1 cellular context compared by ENCODE assay signal in the genomic region with DNA sequence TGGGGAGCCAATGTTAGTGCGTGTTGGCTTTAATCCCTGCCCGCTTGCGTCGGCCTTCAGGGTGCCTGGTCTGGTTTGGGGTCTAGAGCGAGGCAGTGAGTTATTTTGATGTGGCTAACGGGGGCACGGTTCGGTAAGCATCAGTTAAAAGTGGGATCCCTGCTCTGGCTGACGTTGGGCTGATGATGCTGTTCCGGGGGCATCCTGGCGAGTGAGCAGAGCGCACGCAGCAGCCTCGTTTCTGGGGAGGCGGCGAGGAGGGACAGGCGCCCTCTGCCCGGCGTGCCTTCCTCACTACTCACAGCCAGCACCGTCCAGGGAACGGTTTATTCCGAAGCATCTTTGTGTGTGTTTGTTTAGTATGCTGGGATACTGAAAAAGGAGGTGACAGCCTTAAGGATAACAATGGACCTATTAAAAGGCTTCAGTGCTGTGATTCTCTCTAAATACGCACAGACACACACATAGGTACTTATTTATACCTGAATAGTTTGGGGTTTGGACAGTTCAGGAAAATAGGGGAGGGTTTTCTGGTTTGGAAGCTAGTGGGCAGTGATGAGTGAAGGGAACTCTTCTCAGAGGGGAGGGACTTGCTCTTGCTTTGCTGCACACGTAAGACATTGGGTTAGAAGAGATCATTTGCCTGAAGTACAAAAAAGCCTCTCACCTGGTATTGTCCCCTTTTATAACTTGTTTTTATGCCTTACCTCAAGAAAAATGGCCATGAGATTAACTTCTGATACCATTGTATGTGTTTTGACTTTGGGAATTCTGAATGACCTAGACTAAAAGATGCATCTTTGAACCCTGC.
TF ChIP-seq lines count a peak whose summit lies in the region.

No MANE protein-coding gene starts in this region.

TF ChIP-seq in HepG2, 621 proteins besides CTCF, POLR2A, EP300 and RAD21 (continued from another document and continues in another):
- TF ChIP-seq, protein P1, sequence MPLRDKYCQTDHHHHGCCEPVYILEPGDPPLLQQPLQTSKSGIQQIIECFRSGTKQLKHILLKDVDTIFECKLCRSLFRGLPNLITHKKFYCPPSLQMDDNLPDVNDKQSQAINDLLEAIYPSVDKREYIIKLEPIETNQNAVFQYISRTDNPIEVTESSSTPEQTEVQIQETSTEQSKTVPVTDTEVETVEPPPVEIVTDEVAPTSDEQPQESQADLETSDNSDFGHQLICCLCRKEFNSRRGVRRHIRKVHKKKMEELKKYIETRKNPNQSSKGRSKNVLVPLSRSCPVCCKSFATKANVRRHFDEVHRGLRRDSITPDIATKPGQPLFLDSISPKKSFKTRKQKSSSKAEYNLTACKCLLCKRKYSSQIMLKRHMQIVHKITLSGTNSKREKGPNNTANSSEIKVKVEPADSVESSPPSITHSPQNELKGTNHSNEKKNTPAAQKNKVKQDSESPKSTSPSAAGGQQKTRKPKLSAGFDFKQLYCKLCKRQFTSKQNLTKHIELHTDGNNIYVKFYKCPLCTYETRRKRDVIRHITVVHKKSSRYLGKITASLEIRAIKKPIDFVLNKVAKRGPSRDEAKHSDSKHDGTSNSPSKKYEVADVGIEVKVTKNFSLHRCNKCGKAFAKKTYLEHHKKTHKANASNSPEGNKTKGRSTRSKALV (CRISPR knock-in tag; IDR thresholded peaks at IDR 0.05) = peak; percentile 62; the same call in 1 of the 2 replicates
- TF ChIP-seq FOXO1 (CRISPR knock-in tag; IDR thresholded peaks at IDR 0.05) = 0 out of 2 replicates have a peak, but pooled peaks have one; percentile 35
- TF ChIP-seq SOX5 (CRISPR knock-in tag; IDR thresholded peaks at IDR 0.05; ENCODE audit: borderline replicate concordance) = peak; percentile 38; the same call in 1 of the 2 replicates
- TF ChIP-seq ZNF354B (CRISPR knock-in tag; IDR thresholded peaks at IDR 0.05) = 0 out of 2 replicates have a peak, but pooled peaks have one; percentile 42
- peak; percentile 68 for TF ChIP-seq MED1 (CRISPR knock-in tag; IDR thresholded peaks at IDR 0.05)
- peak; percentile 60 for TF ChIP-seq TEAD3 (CRISPR knock-in tag; optimal IDR thresholded peaks at IDR 0.05; ENCODE audit: borderline replicate concordance)
- TF ChIP-seq JUND (CRISPR knock-in tag; IDR thresholded peaks at IDR 0.05) = peak; percentile 67; the same call in 1 of the 2 replicates
- 0 out of 2 replicates have a peak, but pooled peaks have one; percentile 10 for TF ChIP-seq TOPORS (CRISPR knock-in tag; IDR thresholded peaks at IDR 0.05)
- no peak for TF ChIP-seq CEBPG (CRISPR knock-in tag; IDR thresholded peaks at IDR 0.05)
- TF ChIP-seq ARNTL (CRISPR knock-in tag; IDR thresholded peaks at IDR 0.05) = peak; percentile 28; the same call in 1 of the 2 replicates
- TF ChIP-seq, protein P2, sequence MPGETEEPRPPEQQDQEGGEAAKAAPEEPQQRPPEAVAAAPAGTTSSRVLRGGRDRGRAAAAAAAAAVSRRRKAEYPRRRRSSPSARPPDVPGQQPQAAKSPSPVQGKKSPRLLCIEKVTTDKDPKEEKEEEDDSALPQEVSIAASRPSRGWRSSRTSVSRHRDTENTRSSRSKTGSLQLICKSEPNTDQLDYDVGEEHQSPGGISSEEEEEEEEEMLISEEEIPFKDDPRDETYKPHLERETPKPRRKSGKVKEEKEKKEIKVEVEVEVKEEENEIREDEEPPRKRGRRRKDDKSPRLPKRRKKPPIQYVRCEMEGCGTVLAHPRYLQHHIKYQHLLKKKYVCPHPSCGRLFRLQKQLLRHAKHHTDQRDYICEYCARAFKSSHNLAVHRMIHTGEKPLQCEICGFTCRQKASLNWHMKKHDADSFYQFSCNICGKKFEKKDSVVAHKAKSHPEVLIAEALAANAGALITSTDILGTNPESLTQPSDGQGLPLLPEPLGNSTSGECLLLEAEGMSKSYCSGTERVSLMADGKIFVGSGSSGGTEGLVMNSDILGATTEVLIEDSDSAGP (CRISPR knock-in tag; IDR thresholded peaks at IDR 0.05; ENCODE audit: borderline replicate concordance) = peak; percentile 70; the same call in 1 of the 2 replicates
- no peak for TF ChIP-seq SCMH1 (CRISPR knock-in tag; IDR thresholded peaks at IDR 0.05; ENCODE audit: borderline replicate concordance)
- TF ChIP-seq NR2C2 (CRISPR knock-in tag; IDR thresholded peaks at IDR 0.05; ENCODE audit: borderline replicate concordance) = peak; percentile 47; the same call in 1 of the 2 replicates
- TF ChIP-seq ZNF766 (CRISPR knock-in tag; IDR thresholded peaks at IDR 0.05; ENCODE audit: borderline replicate concordance) = peak; percentile 27; the same call in 1 of the 2 replicates
- TF ChIP-seq, protein P3, sequence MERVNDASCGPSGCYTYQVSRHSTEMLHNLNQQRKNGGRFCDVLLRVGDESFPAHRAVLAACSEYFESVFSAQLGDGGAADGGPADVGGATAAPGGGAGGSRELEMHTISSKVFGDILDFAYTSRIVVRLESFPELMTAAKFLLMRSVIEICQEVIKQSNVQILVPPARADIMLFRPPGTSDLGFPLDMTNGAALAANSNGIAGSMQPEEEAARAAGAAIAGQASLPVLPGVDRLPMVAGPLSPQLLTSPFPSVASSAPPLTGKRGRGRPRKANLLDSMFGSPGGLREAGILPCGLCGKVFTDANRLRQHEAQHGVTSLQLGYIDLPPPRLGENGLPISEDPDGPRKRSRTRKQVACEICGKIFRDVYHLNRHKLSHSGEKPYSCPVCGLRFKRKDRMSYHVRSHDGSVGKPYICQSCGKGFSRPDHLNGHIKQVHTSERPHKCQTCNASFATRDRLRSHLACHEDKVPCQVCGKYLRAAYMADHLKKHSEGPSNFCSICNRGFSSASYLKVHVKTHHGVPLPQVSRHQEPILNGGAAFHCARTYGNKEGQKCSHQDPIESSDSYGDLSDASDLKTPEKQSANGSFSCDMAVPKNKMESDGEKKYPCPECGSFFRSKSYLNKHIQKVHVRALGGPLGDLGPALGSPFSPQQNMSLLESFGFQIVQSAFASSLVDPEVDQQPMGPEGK (CRISPR knock-in tag; IDR thresholded peaks at IDR 0.05) = peak; percentile 85
- TF ChIP-seq, protein P4, sequence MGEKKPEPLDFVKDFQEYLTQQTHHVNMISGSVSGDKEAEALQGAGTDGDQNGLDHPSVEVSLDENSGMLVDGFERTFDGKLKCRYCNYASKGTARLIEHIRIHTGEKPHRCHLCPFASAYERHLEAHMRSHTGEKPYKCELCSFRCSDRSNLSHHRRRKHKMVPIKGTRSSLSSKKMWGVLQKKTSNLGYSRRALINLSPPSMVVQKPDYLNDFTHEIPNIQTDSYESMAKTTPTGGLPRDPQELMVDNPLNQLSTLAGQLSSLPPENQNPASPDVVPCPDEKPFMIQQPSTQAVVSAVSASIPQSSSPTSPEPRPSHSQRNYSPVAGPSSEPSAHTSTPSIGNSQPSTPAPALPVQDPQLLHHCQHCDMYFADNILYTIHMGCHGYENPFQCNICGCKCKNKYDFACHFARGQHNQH (CRISPR knock-in tag; IDR thresholded peaks at IDR 0.05) = peak; percentile 29; the same call in 1 of the 2 replicates
- peak; percentile 74; the same call in 1 of the 2 replicates for TF ChIP-seq ZNF777 (CRISPR knock-in tag; IDR thresholded peaks at IDR 0.05)
- TF ChIP-seq, protein P5, sequence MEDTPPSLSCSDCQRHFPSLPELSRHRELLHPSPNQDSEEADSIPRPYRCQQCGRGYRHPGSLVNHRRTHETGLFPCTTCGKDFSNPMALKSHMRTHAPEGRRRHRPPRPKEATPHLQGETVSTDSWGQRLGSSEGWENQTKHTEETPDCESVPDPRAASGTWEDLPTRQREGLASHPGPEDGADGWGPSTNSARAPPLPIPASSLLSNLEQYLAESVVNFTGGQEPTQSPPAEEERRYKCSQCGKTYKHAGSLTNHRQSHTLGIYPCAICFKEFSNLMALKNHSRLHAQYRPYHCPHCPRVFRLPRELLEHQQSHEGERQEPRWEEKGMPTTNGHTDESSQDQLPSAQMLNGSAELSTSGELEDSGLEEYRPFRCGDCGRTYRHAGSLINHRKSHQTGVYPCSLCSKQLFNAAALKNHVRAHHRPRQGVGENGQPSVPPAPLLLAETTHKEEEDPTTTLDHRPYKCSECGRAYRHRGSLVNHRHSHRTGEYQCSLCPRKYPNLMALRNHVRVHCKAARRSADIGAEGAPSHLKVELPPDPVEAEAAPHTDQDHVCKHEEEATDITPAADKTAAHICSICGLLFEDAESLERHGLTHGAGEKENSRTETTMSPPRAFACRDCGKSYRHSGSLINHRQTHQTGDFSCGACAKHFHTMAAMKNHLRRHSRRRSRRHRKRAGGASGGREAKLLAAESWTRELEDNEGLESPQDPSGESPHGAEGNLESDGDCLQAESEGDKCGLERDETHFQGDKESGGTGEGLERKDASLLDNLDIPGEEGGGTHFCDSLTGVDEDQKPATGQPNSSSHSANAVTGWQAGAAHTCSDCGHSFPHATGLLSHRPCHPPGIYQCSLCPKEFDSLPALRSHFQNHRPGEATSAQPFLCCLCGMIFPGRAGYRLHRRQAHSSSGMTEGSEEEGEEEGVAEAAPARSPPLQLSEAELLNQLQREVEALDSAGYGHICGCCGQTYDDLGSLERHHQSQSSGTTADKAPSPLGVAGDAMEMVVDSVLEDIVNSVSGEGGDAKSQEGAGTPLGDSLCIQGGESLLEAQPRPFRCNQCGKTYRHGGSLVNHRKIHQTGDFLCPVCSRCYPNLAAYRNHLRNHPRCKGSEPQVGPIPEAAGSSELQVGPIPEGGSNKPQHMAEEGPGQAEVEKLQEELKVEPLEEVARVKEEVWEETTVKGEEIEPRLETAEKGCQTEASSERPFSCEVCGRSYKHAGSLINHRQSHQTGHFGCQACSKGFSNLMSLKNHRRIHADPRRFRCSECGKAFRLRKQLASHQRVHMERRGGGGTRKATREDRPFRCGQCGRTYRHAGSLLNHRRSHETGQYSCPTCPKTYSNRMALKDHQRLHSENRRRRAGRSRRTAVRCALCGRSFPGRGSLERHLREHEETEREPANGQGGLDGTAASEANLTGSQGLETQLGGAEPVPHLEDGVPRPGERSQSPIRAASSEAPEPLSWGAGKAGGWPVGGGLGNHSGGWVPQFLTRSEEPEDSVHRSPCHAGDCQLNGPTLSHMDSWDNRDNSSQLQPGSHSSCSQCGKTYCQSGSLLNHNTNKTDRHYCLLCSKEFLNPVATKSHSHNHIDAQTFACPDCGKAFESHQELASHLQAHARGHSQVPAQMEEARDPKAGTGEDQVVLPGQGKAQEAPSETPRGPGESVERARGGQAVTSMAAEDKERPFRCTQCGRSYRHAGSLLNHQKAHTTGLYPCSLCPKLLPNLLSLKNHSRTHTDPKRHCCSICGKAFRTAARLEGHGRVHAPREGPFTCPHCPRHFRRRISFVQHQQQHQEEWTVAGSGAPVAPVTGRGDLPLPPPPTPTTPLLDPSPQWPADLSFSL (CRISPR knock-in tag; IDR thresholded peaks at IDR 0.05) = peak; percentile 65; the same call in 1 of the 2 replicates
- TF ChIP-seq, protein P6, sequence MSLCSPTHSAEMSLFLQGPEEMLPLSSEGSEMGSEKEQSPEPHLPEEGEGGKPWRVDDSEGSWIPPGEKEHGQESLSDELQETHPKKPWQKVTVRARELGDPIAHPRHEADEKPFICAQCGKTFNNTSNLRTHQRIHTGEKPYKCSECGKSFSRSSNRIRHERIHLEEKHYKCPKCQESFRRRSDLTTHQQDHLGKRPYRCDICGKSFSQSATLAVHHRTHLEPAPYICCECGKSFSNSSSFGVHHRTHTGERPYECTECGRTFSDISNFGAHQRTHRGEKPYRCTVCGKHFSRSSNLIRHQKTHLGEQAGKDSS (CRISPR knock-in tag; IDR thresholded peaks at IDR 0.05; ENCODE audit: borderline replicate concordance, low read depth) = peak; percentile 86; the same call in 1 of the 2 replicates
- TF ChIP-seq, protein P7, sequence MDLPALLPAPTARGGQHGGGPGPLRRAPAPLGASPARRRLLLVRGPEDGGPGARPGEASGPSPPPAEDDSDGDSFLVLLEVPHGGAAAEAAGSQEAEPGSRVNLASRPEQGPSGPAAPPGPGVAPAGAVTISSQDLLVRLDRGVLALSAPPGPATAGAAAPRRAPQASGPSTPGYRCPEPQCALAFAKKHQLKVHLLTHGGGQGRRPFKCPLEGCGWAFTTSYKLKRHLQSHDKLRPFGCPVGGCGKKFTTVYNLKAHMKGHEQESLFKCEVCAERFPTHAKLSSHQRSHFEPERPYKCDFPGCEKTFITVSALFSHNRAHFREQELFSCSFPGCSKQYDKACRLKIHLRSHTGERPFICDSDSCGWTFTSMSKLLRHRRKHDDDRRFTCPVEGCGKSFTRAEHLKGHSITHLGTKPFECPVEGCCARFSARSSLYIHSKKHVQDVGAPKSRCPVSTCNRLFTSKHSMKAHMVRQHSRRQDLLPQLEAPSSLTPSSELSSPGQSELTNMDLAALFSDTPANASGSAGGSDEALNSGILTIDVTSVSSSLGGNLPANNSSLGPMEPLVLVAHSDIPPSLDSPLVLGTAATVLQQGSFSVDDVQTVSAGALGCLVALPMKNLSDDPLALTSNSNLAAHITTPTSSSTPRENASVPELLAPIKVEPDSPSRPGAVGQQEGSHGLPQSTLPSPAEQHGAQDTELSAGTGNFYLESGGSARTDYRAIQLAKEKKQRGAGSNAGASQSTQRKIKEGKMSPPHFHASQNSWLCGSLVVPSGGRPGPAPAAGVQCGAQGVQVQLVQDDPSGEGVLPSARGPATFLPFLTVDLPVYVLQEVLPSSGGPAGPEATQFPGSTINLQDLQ (CRISPR knock-in tag; IDR thresholded peaks at IDR 0.05) = 0 out of 2 replicates have a peak, but pooled peaks have one; percentile 67
- TF ChIP-seq HDAC1 (CRISPR knock-in tag; IDR thresholded peaks at IDR 0.05) = peak; percentile 69; the same call in 1 of the 2 replicates
- no peak for TF ChIP-seq ZNF781 (CRISPR knock-in tag; IDR thresholded peaks at IDR 0.05; ENCODE audit: borderline replicate concordance, not compliant biosample characterization)
- 0 out of 2 replicates have a peak, but pooled peaks have one; percentile 59 for TF ChIP-seq ZNF556 (CRISPR knock-in tag; IDR thresholded peaks at IDR 0.05; ENCODE audit: borderline replicate concordance)
- peak; percentile 62; the same call in 1 of the 2 replicates for TF ChIP-seq HDAC2 (CRISPR knock-in tag; IDR thresholded peaks at IDR 0.05)
- no peak for TF ChIP-seq ZNF460 (CRISPR knock-in tag; IDR thresholded peaks at IDR 0.05; ENCODE audit: borderline replicate concordance)
- TF ChIP-seq ZSCAN25 (CRISPR knock-in tag; IDR thresholded peaks at IDR 0.05) = 0 out of 2 replicates have a peak, but pooled peaks have one; percentile 62
- TF ChIP-seq ZSCAN29 (CRISPR knock-in tag; conservative IDR thresholded peaks at IDR 0.05) = 0 out of 2 replicates have a peak, but pooled peaks have one; percentile 32
- TF ChIP-seq RXRA (CRISPR knock-in tag; IDR thresholded peaks at IDR 0.05) = peak; percentile 54; the same call in 1 of the 2 replicates
